22 cellular contexts compared by ENCODE assay signal in the genomic region with DNA sequence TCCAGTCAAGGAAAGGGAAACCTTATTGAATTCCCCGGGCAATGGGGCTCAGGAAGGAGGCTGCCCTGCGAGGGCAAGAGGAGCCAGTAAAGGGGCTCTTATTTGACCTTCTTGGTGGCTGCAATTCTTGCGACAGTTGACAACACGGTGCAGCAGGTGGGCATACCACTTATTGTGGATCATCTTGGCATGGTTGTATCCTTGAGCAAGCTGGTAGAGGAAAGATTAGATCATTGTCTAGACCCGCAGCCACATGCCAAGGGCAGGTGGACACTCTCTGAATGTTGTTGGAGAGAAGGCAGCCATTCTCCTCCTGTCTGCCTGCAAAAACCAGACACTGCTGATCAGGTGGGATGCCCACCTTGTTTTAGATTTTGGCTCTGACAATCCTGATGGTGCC.
DNase-seq lines count a peak whose midpoint lies in the region; ATAC-seq, FAIRE-seq and TF ChIP-seq lines count a peak whose summit lies in the region.
"Had no signal": no experiment of that assay in that cellular context is flagged by ENCODE, and none has a peak within 500 bp of the region (broad histone marks: within the 10 kb centered on the region; RNA-seq: fewer than 3 reads in every experiment).

No MANE protein-coding gene starts in this region.

- peak; percentile 40 for FAIRE-seq in bronchial epithelial cell (lab: Jason Lieb, UNC)
- FAIRE-seq: A204.1, D721Med, G401.6, GM12878, GM12892, GM18507 had no signal

- H3K36me3 ChIP-seq in bronchial epithelial cell (ENCODE audit: control insufficient read depth, insufficient read depth, low read length) = no peaks in the 10 kb centered on the region
- H3K36me3 ChIP-seq in osteoblast (ENCODE audit: insufficient read depth, low read length) = no peaks in the 10 kb centered on the region
- H3K36me3 ChIP-seq: BE2C, BLaER1 had no signal

- H3K4me3 ChIP-seq in bronchial epithelial cell (ENCODE audit: low read depth, low read length) (no peak overlapping the region), osteoblast (ENCODE audit: insufficient read depth, low read length) (no peak overlapping the region)
- H3K4me3 ChIP-seq: BLaER1, GM12878 had no signal

- H4K20me1 ChIP-seq in osteoblast (ENCODE audit: insufficient read depth, low read length) = no peaks in the 10 kb centered on the region
- H4K20me1 ChIP-seq: BLaER1 had no signal

- no peaks in the 10 kb centered on the region for H3K4me1 ChIP-seq in osteoblast (ENCODE audit: insufficient read depth, low read length)
- H3K4me1 ChIP-seq: BE2C, BLaER1, Caco-2 had no signal

- H2AFZ ChIP-seq in osteoblast (ENCODE audit: low read length) = no peak overlapping the region

- no peak for DNase-seq in bronchial epithelial cell (ENCODE audit: low read depth)
- DNase-seq in osteoblast (ENCODE audit: insufficient read length, low spot score, missing footprints) = peak; percentile 27
- no peak for DNase-seq in activated T-cell treated with anti-CD3 and anti-CD28 coated beads, Interleukin-2, amount 50 U/mL, for 1 hour
- no peak for DNase-seq in GM10248 (ENCODE audit: extremely low spot score)
- DNase-seq in stimulated activated naive CD8-positive, alpha-beta T cell treated with anti-CD3 and anti-CD28 coated beads, Interleukin-15, Interleukin-2, amounts not matched to agents 100 U/mL and 50 U/mL, for 24 hours = no peak
- DNase-seq: 8988T; ACHN; BE2C; C1 segment of cervical spinal cord; Caco-2; Calu3; CD4-positive, alpha-beta memory T cell; CD4-positive, CD25-positive, alpha-beta regulatory T cell; DMS79 treated with DMSO at 0.1 percent for 48 hours; GF-D8 had no signal

- no peak for TF ChIP-seq CTCF in bronchial epithelial cell (IDR thresholded peaks at IDR 0.05; ENCODE audit: insufficient read depth, low read length, severe bottlenecking)
- no peak for TF ChIP-seq CTCF in osteoblast (IDR thresholded peaks at IDR 0.05; ENCODE audit: extremely low read depth, low read depth, low read length)
- no peak for TF ChIP-seq CTCF in GM10248 (IDR thresholded peaks at IDR 0.05; ENCODE audit: control extremely low read depth, extremely low read depth, low read depth, missing control alignments)

- H3K27ac ChIP-seq in osteoblast (ENCODE audit: low read depth, low read length) = no peak overlapping the region
- H3K27ac ChIP-seq: BLaER1 had no signal

- CTCF ChIA-PET in GM10248 (lab: Yijun Ruan, JAX) = no interaction called here

- no peaks in the 10 kb centered on the region for H3K9me3 ChIP-seq in osteoblast (ENCODE audit: low read depth, low read length)
- H3K9me3 ChIP-seq: BE2C, BLaER1, Caco-2 had no signal

- POLR2A ChIA-PET in GM10248 (lab: Yijun Ruan, JAX) = no interaction called here

- no peak overlapping the region for H3K4me2 ChIP-seq in osteoblast (ENCODE audit: insufficient read depth, low read length)
- H3K4me2 ChIP-seq: BLaER1 had no signal

- ATAC-seq in stimulated activated naive CD8-positive, alpha-beta T cell treated with anti-CD3 and anti-CD28 coated beads, Interleukin-15, Interleukin-2, amounts not matched to agents 100 U/mL and 50 U/mL, for 24 hours = no peak
- ATAC-seq: GM12878 had no signal

- H3K79me2 ChIP-seq in osteoblast (ENCODE audit: insufficient read depth, low read length) = no peaks in the 10 kb centered on the region

- H3K27me3 ChIP-seq in bronchial epithelial cell (ENCODE audit: control insufficient read depth, insufficient read depth, low read length) (no peaks in the 10 kb centered on the region), osteoblast (ENCODE audit: insufficient read depth, low read length) (no peaks in the 10 kb centered on the region)
- H3K27me3 ChIP-seq: BE2C, BLaER1 had no signal
